ENCODE assay signal across 2 cellular contexts in the genomic region with DNA sequence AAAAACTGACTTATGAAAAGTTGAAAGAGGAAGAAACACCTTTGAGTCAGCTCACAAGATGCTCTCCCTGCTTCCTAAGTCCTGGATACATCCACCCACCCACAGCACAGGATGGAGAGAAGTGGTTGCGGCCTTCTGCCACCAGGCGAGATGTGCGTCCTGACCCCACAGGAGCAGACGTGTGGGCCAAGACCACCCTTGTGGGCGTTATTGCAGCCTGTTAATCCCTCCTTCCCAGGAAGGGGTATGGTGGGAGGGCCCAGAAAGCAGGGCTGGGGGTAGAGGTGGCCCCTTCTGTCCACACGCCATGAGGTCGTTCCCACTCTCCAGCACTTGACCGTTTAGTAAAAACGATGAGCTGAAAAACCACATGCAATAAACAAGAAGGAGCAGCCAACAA.
TF ChIP-seq lines count a peak whose summit lies in the region.

No MANE protein-coding gene starts in this region.

TF ChIP-seq in liver, 16 proteins besides CTCF, POLR2A, EP300 and RAD21:
- no peak for TF ChIP-seq NR2F2 (IDR thresholded peaks at IDR 0.05)
- no peak for TF ChIP-seq GABPA (IDR thresholded peaks at IDR 0.05 in 1 of 2, conservative IDR thresholded peaks at IDR 0.05 in 1 of 2)
TF ChIP-seq in liver: peak in this region for 0.

TF ChIP-seq in HepG2, 621 proteins besides CTCF, POLR2A, EP300 and RAD21:
- TF ChIP-seq ZSCAN9 (CRISPR knock-in tag; IDR thresholded peaks at IDR 0.05; ENCODE audit: borderline replicate concordance) (no peak), TEAD2 (CRISPR knock-in tag; IDR thresholded peaks at IDR 0.05) (no peak), TRIM22 (IDR thresholded peaks at IDR 0.05) (no peak), NFIB (CRISPR knock-in tag; IDR thresholded peaks at IDR 0.05; ENCODE audit: borderline replicate concordance) (no peak), CC2D1A (CRISPR knock-in tag; IDR thresholded peaks at IDR 0.05) (no peak), ZNF615 (CRISPR knock-in tag; IDR thresholded peaks at IDR 0.05; ENCODE audit: borderline replicate concordance) (no peak), MTA1 (CRISPR knock-in tag; IDR thresholded peaks at IDR 0.05; ENCODE audit: borderline replicate concordance) (no peak), SMAD9 (CRISPR knock-in tag; IDR thresholded peaks at IDR 0.05) (no peak), NBN (conservative IDR thresholded peaks at IDR 0.05) (no peak)
